ENCODE assay signal across 24 cellular contexts in the genomic region with DNA sequence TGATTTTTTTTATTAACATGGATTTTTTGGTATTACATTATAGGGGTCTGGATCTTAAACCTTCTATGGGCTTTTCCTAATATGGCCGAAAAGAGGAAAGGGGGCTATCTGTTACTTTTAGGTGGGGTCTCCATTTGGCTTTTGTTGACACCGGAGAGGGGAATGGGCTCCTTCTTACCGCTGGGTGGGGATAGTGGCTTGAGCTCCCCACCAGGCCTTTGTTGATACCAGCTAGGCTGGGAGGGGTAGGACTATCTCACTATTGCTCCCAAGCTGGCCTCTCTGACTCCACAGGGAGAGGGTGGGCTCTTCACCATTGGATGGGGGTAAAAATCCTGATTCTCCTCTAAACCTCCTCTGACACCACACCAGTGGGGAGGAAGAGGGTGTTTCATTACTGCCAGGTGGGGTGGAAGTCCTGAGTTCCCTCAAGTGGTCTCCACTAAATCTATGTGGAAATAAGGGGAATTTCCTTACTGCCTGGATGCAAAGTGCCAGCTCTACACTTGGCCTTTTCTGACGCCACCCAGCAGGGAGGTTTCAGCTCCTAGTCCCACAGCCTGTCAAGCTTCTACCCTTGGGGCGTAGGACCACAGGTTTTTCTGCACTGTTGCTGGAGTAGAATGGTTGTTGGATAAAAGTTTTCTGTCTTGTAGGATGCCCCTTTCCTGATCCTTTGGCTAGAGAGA.
"Had no signal": no experiment of that assay in that cellular context is flagged by ENCODE, and none has a peak within 500 bp of the region (broad histone marks: within the 10 kb centered on the region; RNA-seq: fewer than 3 reads in every experiment).

No MANE protein-coding gene starts in this region.

- H3K27ac ChIP-seq: body of pancreas, gastroesophageal sphincter, left ventricle myocardium inferior, parathyroid adenoma, spleen, testis, transverse colon had no signal

- H3K79me2 ChIP-seq: parathyroid adenoma had no signal

- FAIRE-seq: colon had no signal

- H2AFZ ChIP-seq: parathyroid adenoma had no signal

- H3K9me3 ChIP-seq: body of pancreas, gastroesophageal sphincter, spleen, testis, transverse colon had no signal

- H3K4me1 ChIP-seq: body of pancreas, gastroesophageal sphincter, left ventricle myocardium inferior, parathyroid adenoma, spleen, testis, transverse colon had no signal

- H3K4me3 Mint-ChIP-seq: activated naive CD8-positive, alpha-beta T cell; nephron; T-helper 1 cell treated with Interleukin-12 subunit alpha and Interleukin-12 subunit beta and Interleukin-4 antibody, amounts not matched to agents 30 μg/mL and 1 μg/mL, for 36 hours had no signal

- H3K36me3 ChIP-seq: gastroesophageal sphincter, left ventricle myocardium inferior, spleen, transverse colon had no signal

- ATAC-seq: body of pancreas, gastroesophageal sphincter, right cardiac atrium had no signal

- H3K4me1 Mint-ChIP-seq: nephron had no signal

- H3K27ac Mint-ChIP-seq: activated naive CD8-positive, alpha-beta T cell; nephron; T-helper 1 cell treated with Interleukin-12 subunit alpha and Interleukin-12 subunit beta and Interleukin-4 antibody, amounts not matched to agents 30 μg/mL and 1 μg/mL, for 36 hours had no signal

- DNase-seq: activated effector memory CD4-positive, alpha-beta T cell treated with Interleukin-2 at 50 U/mL for 16 hours; activated naive CD4-positive, alpha-beta T cell treated with Interleukin-2 at 50 U/mL for 16 hours; anterior cingulate cortex; body of pancreas; dermis blood vessel endothelial cell; effector CD8-positive, alpha-beta T cell; head of caudate nucleus; hippocampal formation; left ventricle myocardium inferior; nucleus accumbens; right cardiac atrium; spleen; stimulated activated naive CD4-positive, alpha-beta T cell treated with Interleukin-2 at 50 U/mL for 16 hours; SW 1271; T1000; testis; transverse colon had no signal

- H3K9ac ChIP-seq: parathyroid adenoma had no signal

- H3K4me3 ChIP-seq: body of pancreas, gastroesophageal sphincter, left ventricle myocardium inferior, lung, spleen, testis, transverse colon had no signal

- H3K27me3 ChIP-seq: body of pancreas, gastroesophageal sphincter, spleen, testis, transverse colon had no signal

- H3K36me3 Mint-ChIP-seq: activated naive CD8-positive, alpha-beta T cell had no signal
